Comparison of ENCODE assay signal across 24 cellular contexts in the genomic region with DNA sequence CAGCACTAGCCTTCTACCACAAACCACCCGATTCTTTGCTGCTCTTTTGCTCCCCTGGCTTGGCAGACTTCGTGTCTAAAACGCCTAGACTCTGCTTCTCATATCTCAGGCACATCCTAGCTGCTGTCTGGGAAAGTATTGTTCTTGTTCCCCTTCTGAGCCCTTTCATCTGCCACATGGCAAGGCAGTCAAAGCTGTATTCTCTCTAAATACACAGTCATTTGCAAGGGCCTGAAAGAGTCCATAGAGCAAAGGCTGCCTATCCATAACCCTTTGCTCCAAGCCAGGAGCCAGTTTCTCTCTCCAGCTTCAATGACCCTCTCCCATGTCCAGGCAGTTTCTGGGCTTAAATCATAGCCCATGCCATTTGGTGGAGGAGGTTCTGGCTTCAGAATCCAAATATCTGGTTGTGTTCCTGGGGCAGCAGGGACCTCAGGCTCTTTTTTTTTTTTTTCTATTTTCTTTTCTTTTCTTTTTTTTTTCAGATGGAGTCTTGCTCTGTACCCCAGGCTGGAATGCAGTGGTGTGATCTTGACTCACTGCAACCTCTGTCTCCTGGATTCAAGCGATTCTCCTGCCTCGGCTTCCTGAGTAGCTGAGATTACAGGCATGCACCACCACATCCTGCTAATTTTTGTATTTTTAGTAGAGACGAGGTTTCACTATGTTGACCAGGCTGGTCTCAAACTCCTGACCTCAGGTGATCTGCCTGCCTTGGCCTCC. TPM values are rescaled to one million over a fixed set of nuclear protein-coding genes. Genes with fewer than 3 reads are reported as not detected.
DNase-seq lines count a peak whose midpoint lies in the region; ATAC-seq and TF ChIP-seq lines count a peak whose summit lies in the region.
"Had no signal": no experiment of that assay in that cellular context is flagged by ENCODE, and none has a peak within 500 bp of the region (broad histone marks: within the 10 kb centered on the region; RNA-seq: fewer than 3 reads in every experiment).

No MANE protein-coding gene starts in this region.

- H3K36me3 ChIP-seq in brain microvascular endothelial cell (replicated peaks) (no peaks in the 10 kb centered on the region), mesodermal cell (ENCODE audit: control insufficient read depth, insufficient read depth, low read length) (no peaks in the 10 kb centered on the region)
- H3K36me3 ChIP-seq: cardiac muscle cell, heart right ventricle, left ventricle myocardium inferior, spleen, tibial artery had no signal

- in situ Hi-C loops in brain microvascular endothelial cell (cut with HindIII; ENCODE audit: low pct_ligation_motif_present, low sequenced_read_pairs), result no loop called here

- no peak overlapping the region for H3K4me3 ChIP-seq in brain microvascular endothelial cell (ENCODE audit: low read depth, low read length)
- no peak overlapping the region for H3K4me3 ChIP-seq in mesodermal cell (ENCODE audit: extremely low read depth, insufficient read depth, low read length, poor library complexity, severe bottlenecking)
- H3K4me3 ChIP-seq: cardiac muscle cell, heart right ventricle, left ventricle myocardium inferior, spleen, tibial artery had no signal

- H3K27ac Mint-ChIP-seq in HFFc6, result no peak overlapping the region
- no peak overlapping the region for H3K27ac Mint-ChIP-seq in activated CD4-positive, alpha-beta T cell treated with anti-CD3 and anti-CD28 coated beads, Interleukin-2, amount 10 ng/mL, durations not matched to agents 7 days and 5 days
- H3K27ac Mint-ChIP-seq: B cell; dendritic cell treated with granulocyte-macrophage colony-stimulating factor and Interleukin-4, amounts not matched to agents 40 ng/mL and 50 ng/mL, for 4 days had no signal

- H3K27me3 Mint-ChIP-seq in HFFc6 (ENCODE audit: insufficient read depth), result peaks cover 2% of the 10 kb centered on the region; the same call in 1 of the 2 replicates
- H3K27me3 Mint-ChIP-seq in activated CD4-positive, alpha-beta T cell treated with anti-CD3 and anti-CD28 coated beads, Interleukin-2, amount 10 ng/mL, durations not matched to agents 7 days and 5 days, result no peaks in the 10 kb centered on the region
- H3K27me3 Mint-ChIP-seq: B cell; dendritic cell treated with granulocyte-macrophage colony-stimulating factor and Interleukin-4, amounts not matched to agents 40 ng/mL and 50 ng/mL, for 4 days had no signal

- no peak for ATAC-seq in GM21717 (IDR thresholded peaks at IDR 0.05; ENCODE audit: unreplicated experiment)
- ATAC-seq: activated T-cell treated with anti-CD3 and anti-CD28 coated beads, Interleukin-2, amount 50 U/mL, for 4 hours; heart right ventricle; stimulated activated naive CD8-positive, alpha-beta T cell treated with anti-CD3 and anti-CD28 coated beads, Interleukin-15, Interleukin-2, amounts not matched to agents 100 U/mL and 50 U/mL, for 24 hours had no signal

- TF ChIP-seq CTCF in HFFc6 (IDR thresholded peaks at IDR 0.05) (no peak), brain microvascular endothelial cell (IDR thresholded peaks at IDR 0.05; ENCODE audit: low read depth, low read length, missing control alignments) (no peak)

- H3K9me3 Mint-ChIP-seq in HFFc6, result no peaks in the 10 kb centered on the region
- H3K9me3 Mint-ChIP-seq in activated CD4-positive, alpha-beta T cell treated with anti-CD3 and anti-CD28 coated beads, Interleukin-2, amount 10 ng/mL, durations not matched to agents 7 days and 5 days, result no peaks in the 10 kb centered on the region
- H3K9me3 Mint-ChIP-seq: activated T-cell treated with anti-CD3 and anti-CD28 coated beads, Interleukin-2, amount 50 U/mL, for 4 hours; dendritic cell treated with granulocyte-macrophage colony-stimulating factor and Interleukin-4, amounts not matched to agents 40 ng/mL and 50 ng/mL, for 4 days had no signal

- H3K4me1 ChIP-seq in mesodermal cell (ENCODE audit: control insufficient read depth, insufficient read depth, low read length, poor library complexity, severe bottlenecking), result peaks cover 10% of the 10 kb centered on the region

- peaks cover 10% of the 10 kb centered on the region for H3K4me1 Mint-ChIP-seq in HFFc6 (ENCODE audit: low read depth)
- H3K4me1 Mint-ChIP-seq in activated CD4-positive, alpha-beta T cell treated with anti-CD3 and anti-CD28 coated beads, Interleukin-2, amount 10 ng/mL, durations not matched to agents 7 days and 5 days, result peaks cover 2% of the 10 kb centered on the region

- H3K9me3 ChIP-seq in mesodermal cell (ENCODE audit: control insufficient read depth, low read length), result no peaks in the 10 kb centered on the region
- H3K9me3 ChIP-seq: heart right ventricle, left ventricle myocardium inferior, spleen, tibial artery had no signal

- no peaks in the 10 kb centered on the region for H3K36me3 Mint-ChIP-seq in HFFc6 (ENCODE audit: low read depth)
- no peaks in the 10 kb centered on the region for H3K36me3 Mint-ChIP-seq in activated CD4-positive, alpha-beta T cell treated with anti-CD3 and anti-CD28 coated beads, Interleukin-2, amount 10 ng/mL, durations not matched to agents 7 days and 5 days (ENCODE audit: low read depth)

- CTCF ChIA-PET in activated CD4-positive, alpha-beta T cell treated with anti-CD3 and anti-CD28 coated beads, Interleukin-2, amount 10 ng/mL, durations not matched to agents 7 days and 5 days (lab: Charles Lee), result interaction anchor here (0.6 kb wide), 1 partner anchor 31 kb away, joined by 3 read pairs; no protein-coding TSS in a partner anchor

- H3K4me3 Mint-ChIP-seq in HFFc6, result no peak overlapping the region
- H3K4me3 Mint-ChIP-seq in activated CD4-positive, alpha-beta T cell treated with anti-CD3 and anti-CD28 coated beads, Interleukin-2, amount 10 ng/mL, durations not matched to agents 7 days and 5 days, result no peak overlapping the region
- H3K4me3 Mint-ChIP-seq: activated T-cell treated with anti-CD3 and anti-CD28 coated beads, Interleukin-2, amount 50 U/mL, for 4 hours; B cell; dendritic cell treated with granulocyte-macrophage colony-stimulating factor and Interleukin-4, amounts not matched to agents 40 ng/mL and 50 ng/mL, for 4 days had no signal

- POLR2A ChIA-PET in activated CD4-positive, alpha-beta T cell treated with anti-CD3 and anti-CD28 coated beads, Interleukin-2, amount 10 ng/mL, durations not matched to agents 7 days and 5 days (lab: Charles Lee), result no interaction called here

- 83 to 89% methylated on average over 5 of the region's 6 CpGs for WGBS in mesodermal cell (ENCODE audit: insufficient coverage in 2 of 2), 2 experiments

- peak; percentile 10 for DNase-seq in HFFc6
- peak; percentile 75 for DNase-seq in brain microvascular endothelial cell
- peak in 7 of 49 donors; percentile 2 to 14 (median 6) for DNase-seq in substantia nigra (lab: John Stamatoyannopoulos, UW)
- no peak for DNase-seq in effector CD4-positive, alpha-beta T cell
- DNase-seq in activated CD4-positive, alpha-beta T cell treated with anti-CD3 and anti-CD28 coated beads, Interleukin-2, amount 10 ng/mL, durations not matched to agents 7 days and 5 days, result no peak
- DNase-seq: activated CD4-positive, CD25-positive, alpha-beta regulatory T cell treated with anti-CD3 and anti-CD28 coated beads, Interleukin-2, amount 50 U/mL, for 72 hours; activated CD8-positive, alpha-beta memory T cell treated with anti-CD3 and anti-CD28 coated beads for 24 hours; activated naive CD4-positive, alpha-beta T cell treated with Interleukin-2 at 50 U/mL for 16 hours; activated T-cell treated with anti-CD3 and anti-CD28 coated beads, Interleukin-2, amount 50 U/mL, for 4 hours; heart right ventricle; KBM-7; left ventricle myocardium inferior; NCI-H2171 treated with DMSO at 0.1 percent for 48 hours; NCI-H69; Right ventricle myocardium superior; spleen; stimulated activated CD4-positive, alpha-beta T cell treated with anti-CD3 and anti-CD28 coated beads, Interleukin-4, amount 100 ng/mL, for 24 hours; stimulated activated naive CD8-positive, alpha-beta T cell treated with anti-CD3 and anti-CD28 coated beads, Interleukin-15, Interleukin-2, amounts not matched to agents 100 U/mL and 50 U/mL, for 24 hours; tibial artery had no signal

- H3K27ac ChIP-seq in brain microvascular endothelial cell (peak overlapping the region; percentile 51), mesodermal cell (ENCODE audit: low read depth, low read length, severe bottlenecking) (peak overlapping the region; percentile 16), substantia nigra (ENCODE audit: low read depth, low read length, poor library complexity, severe bottlenecking) (peak overlapping the region; percentile 29)
- H3K27ac ChIP-seq: cardiac muscle cell, heart right ventricle, left ventricle myocardium inferior, spleen, tibial artery had no signal

- no peaks in the 10 kb centered on the region for H3K27me3 ChIP-seq in brain microvascular endothelial cell (replicated peaks)
- H3K27me3 ChIP-seq: cardiac muscle cell, heart right ventricle, spleen, tibial artery had no signal

RNA-seq across cellular contexts. Expression of a gene that starts 52.3 kb away (rescaled TPM):
- total RNA-seq in HFFc6 (2021; fragmentation: NEBNext Ultra II Directional; extraction: Animal tissue kit (Norgen Biotek cat#: 25700)), result 10 to 100 TPM in 3 of 6 experiments, 1 to 10 TPM in 3; 5.4 to 12.4 (median 10.0) TPM
- polyA plus RNA-seq in mesodermal cell (2013, experiment 1 of 2), result 12.9 TPM
- 11.7 TPM for polyA plus RNA-seq in mesodermal cell (2013, experiment 2 of 2)
- total RNA-seq in activated CD4-positive, alpha-beta T cell treated with anti-CD3 and anti-CD28 coated beads, Interleukin-2, amount 10 ng/mL, durations not matched to agents 7 days and 5 days, result 10 to 100 TPM; 23.4 to 23.5 TPM

Comparison
In these comparisons a context has a peak if more than half of its experiments do, and no peak if none do; other contexts are left out.
1. DNase-seq: peak in HFFc6 (single experiment) and brain microvascular endothelial cell (single experiment); none in effector CD4-positive, alpha-beta T cell (single experiment) and activated CD4-positive, alpha-beta T cell treated with anti-CD3 and anti-CD28 coated beads, Interleukin-2, amount 10 ng/mL, durations not matched to agents 7 days and 5 days (single experiment).
2. Peak in every context shown above with its lines, with median percentiles within 50 percentile points of each other: H3K27ac ChIP-seq.